ENCODE assay signal across 8 cellular contexts in genomic region chr6:13012977-13013680, GRCh38.
A peak's percentile ranks its signal among the peaks of the same experiment; 100 is the strongest.
DNase-seq lines count a peak whose midpoint lies in the region; ATAC-seq and TF ChIP-seq lines count a peak whose summit lies in the region.

No MANE protein-coding gene starts in this region.

- intact Hi-C loops in Right ventricle myocardium superior (cut with DNase I), result loop anchor here (10.0 kb wide), 2 partner anchors 98 to 112 kb away; no protein-coding TSS in a partner anchor

- TF ChIP-seq CTCF in GM13976 (IDR thresholded peaks at IDR 0.05; ENCODE audit: borderline replicate concordance, control extremely low read depth, extremely low read depth, insufficient read depth, missing control alignments) (no peak), parathyroid adenoma (IDR thresholded peaks at IDR 0.05) (no peak)

- DNase-seq in GM13976 (ENCODE audit: low spot score) (peak; percentile 24), NT2/D1 (ENCODE audit: low read depth, low spot score) (peak; percentile 22), Right ventricle myocardium superior (peak; percentile 81), ACHN (no peak), foreskin melanocyte (no peak), NAMALWA (ENCODE audit: low spot score) (no peak)

- H3K36me3 ChIP-seq in NT2/D1 (ENCODE audit: insufficient read depth, insufficient read length, low read length) (no peaks in the 10 kb centered on the region), parathyroid adenoma (ENCODE audit: control insufficient read depth, insufficient read depth, low read length) (no peaks in the 10 kb centered on the region)

- H3K27ac ChIP-seq in parathyroid adenoma, result no peak overlapping the region

- H3K9ac ChIP-seq in NT2/D1 (ENCODE audit: insufficient read length, low read depth), result peak overlapping the region; percentile 32
- no peak overlapping the region for H3K9ac ChIP-seq in parathyroid adenoma

- no peaks in the 10 kb centered on the region for H3K79me2 ChIP-seq in parathyroid adenoma

- in situ Hi-C loops in GM13976 (cut with MboI; ENCODE audit: low sequenced_read_pairs, unreplicated experiment) (no loop called here), ACHN (cut with HindIII; ENCODE audit: low pct_ligation_motif_present, low pct_unique_long_range_greater_than_20kb, low sequenced_read_pairs) (no loop called here)

- peak overlapping the region; percentile 77 for H3K4me2 ChIP-seq in parathyroid adenoma (ENCODE audit: low read length)

- H3K4me1 ChIP-seq in NT2/D1 (ENCODE audit: insufficient read depth, insufficient read length), result peaks cover 3% of the 10 kb centered on the region
- no peaks in the 10 kb centered on the region for H3K4me1 ChIP-seq in parathyroid adenoma

- H2AFZ ChIP-seq in parathyroid adenoma, result no peak overlapping the region

- H3K27me3 ChIP-seq in NT2/D1 (ENCODE audit: insufficient read depth, insufficient read length) (peaks cover 44% of the 10 kb centered on the region), parathyroid adenoma (ENCODE audit: control insufficient read depth, insufficient read depth, low read length) (peaks cover 4% of the 10 kb centered on the region)

- H3K9me3 ChIP-seq in NT2/D1 (ENCODE audit: insufficient read depth, low read length) (no peaks in the 10 kb centered on the region), parathyroid adenoma (ENCODE audit: control insufficient read depth, low read length) (no peaks in the 10 kb centered on the region)

- ATAC-seq in Right ventricle myocardium superior (ENCODE audit: poor library complexity), result peak; percentile 41
- no peak for ATAC-seq in GM19351 (IDR thresholded peaks at IDR 0.05; ENCODE audit: unreplicated experiment)

- H3K4me3 ChIP-seq in NT2/D1 (ENCODE audit: insufficient read length, low read depth) (peak overlapping the region; percentile 50), parathyroid adenoma (ENCODE audit: low read depth, low read length) (peak overlapping the region; percentile 53)

Comparison
In these comparisons a context has a peak if more than half of its experiments do, and no peak if none do; other contexts are left out.
1. DNase-seq: peak in GM13976 (single experiment), NT2/D1 (single experiment) and Right ventricle myocardium superior (single experiment); none in ACHN (single experiment), foreskin melanocyte (single experiment) and NAMALWA (single experiment).